ENCODE assay signal across 15 cellular contexts in genomic region chr1:228810385-228810784, GRCh38.
A peak's percentile ranks its signal among the peaks of the same experiment; 100 is the strongest.
DNase-seq lines count a peak whose midpoint lies in the region; ATAC-seq and TF ChIP-seq lines count a peak whose summit lies in the region.
"Had no signal": no experiment of that assay in that cellular context is flagged by ENCODE, and none has a peak within 500 bp of the region (broad histone marks: within the 10 kb centered on the region; RNA-seq: fewer than 3 reads in every experiment).

No MANE protein-coding gene starts in this region.

- H3K9me3 ChIP-seq in smooth muscle cell (replicated peaks; ENCODE audit: low read depth), result no peaks in the 10 kb centered on the region
- H3K9me3 ChIP-seq: BLaER1, left lung, tibial artery had no signal

- no peak overlapping the region for H3K4me3 ChIP-seq in smooth muscle cell
- H3K4me3 ChIP-seq: BLaER1, left lung, tibial artery had no signal

- H3K36me3 Mint-ChIP-seq in activated CD4-positive, alpha-beta T cell treated with anti-CD3 and anti-CD28 coated beads for 36 hours (ENCODE audit: low read depth), result no peaks in the 10 kb centered on the region
- no peaks in the 10 kb centered on the region for H3K36me3 Mint-ChIP-seq in T-cell

- peak overlapping the region; percentile 51 for H3K27ac Mint-ChIP-seq in activated CD4-positive, alpha-beta T cell treated with anti-CD3 and anti-CD28 coated beads for 36 hours
- peak overlapping the region; percentile 5 to 62 for H3K27ac Mint-ChIP-seq in T-cell
- H3K27ac Mint-ChIP-seq: HFFc6 had no signal

- no peak overlapping the region for H3K4me3 Mint-ChIP-seq in activated CD4-positive, alpha-beta T cell treated with anti-CD3 and anti-CD28 coated beads for 36 hours
- H3K4me3 Mint-ChIP-seq in T-cell, result peak overlapping the region in 1 of 3 donors; percentile 47
- H3K4me3 Mint-ChIP-seq: HFFc6 had no signal

- no peak for DNase-seq in activated CD4-positive, alpha-beta T cell treated with anti-CD3 and anti-CD28 coated beads for 36 hours
- no peak for DNase-seq in activated CD4-positive, alpha-beta T cell treated with anti-CD3 and anti-CD28 coated beads for 48 hours
- no peak for DNase-seq in T-cell
- no peak for DNase-seq in left colon
- DNase-seq in smooth muscle cell (lab: John Stamatoyannopoulos, UW; ENCODE audit: unreplicated experiment), result no peak
- DNase-seq in effector CD8-positive, alpha-beta T cell (lab: John Stamatoyannopoulos, UW), result no peak
- DNase-seq in iPS-NIHi7 (ENCODE audit: extremely low spot score), result no peak
- DNase-seq: foreskin melanocyte, HFFc6, left lung, NCI-H2171, PC-3, tibial artery had no signal

- intact Hi-C loops in activated CD4-positive, alpha-beta T cell treated with anti-CD3 and anti-CD28 coated beads for 36 hours (cut with DNase I, micrococcal nuclease), result no loop called here
- intact Hi-C loops in left colon (cut with DNase I, micrococcal nuclease), result no loop called here

- POLR2A ChIA-PET in activated CD4-positive, alpha-beta T cell treated with anti-CD3 and anti-CD28 coated beads for 36 hours (lab: Charles Lee), result no interaction called here
- POLR2A ChIA-PET in T-cell (lab: Charles Lee), result no interaction called here

- ATAC-seq in activated CD4-positive, alpha-beta T cell treated with anti-CD3 and anti-CD28 coated beads for 36 hours, result no peak
- ATAC-seq in T-cell (replicated peaks in 1 of 4) (no peak), left colon (peak; percentile 38), GM19455 (IDR thresholded peaks at IDR 0.05; ENCODE audit: unreplicated experiment) (no peak)

- no peaks in the 10 kb centered on the region for H4K20me1 ChIP-seq in smooth muscle cell (ENCODE audit: low read depth)
- H4K20me1 ChIP-seq: BLaER1 had no signal

- H3K9ac ChIP-seq in smooth muscle cell (ENCODE audit: low read depth), result no peak overlapping the region
- H3K9ac ChIP-seq: BLaER1 had no signal

- no peak for TF ChIP-seq CTCF in smooth muscle cell (IDR thresholded peaks at IDR 0.05; ENCODE audit: borderline replicate concordance, insufficient read depth, poor library complexity, severe bottlenecking)

- H3F3A ChIP-seq in smooth muscle cell (ENCODE audit: low read depth), result no peaks in the 10 kb centered on the region

- H3K27me3 Mint-ChIP-seq in activated CD4-positive, alpha-beta T cell treated with anti-CD3 and anti-CD28 coated beads for 36 hours, result no peaks in the 10 kb centered on the region
- no peaks in the 10 kb centered on the region for H3K27me3 Mint-ChIP-seq in T-cell

- H3K27me3 ChIP-seq in smooth muscle cell (ENCODE audit: low read depth), result no peaks in the 10 kb centered on the region
- H3K27me3 ChIP-seq: BLaER1, left lung, tibial artery had no signal

- no peak overlapping the region for H3K4me2 ChIP-seq in smooth muscle cell

- H3K4me1 ChIP-seq in smooth muscle cell (ENCODE audit: low read depth), result peaks cover 5% of the 10 kb centered on the region

- CTCF ChIA-PET in activated CD4-positive, alpha-beta T cell treated with anti-CD3 and anti-CD28 coated beads for 36 hours (lab: Charles Lee), result no interaction called here
- CTCF ChIA-PET in T-cell (lab: Charles Lee), result no interaction called here

- no peaks in the 10 kb centered on the region for H3K36me3 ChIP-seq in smooth muscle cell (ENCODE audit: low read depth)
- H3K36me3 ChIP-seq: BLaER1, left lung, tibial artery had no signal

- no peaks in the 10 kb centered on the region for H3K9me3 Mint-ChIP-seq in activated CD4-positive, alpha-beta T cell treated with anti-CD3 and anti-CD28 coated beads for 36 hours (ENCODE audit: low read depth)
- H3K9me3 Mint-ChIP-seq in T-cell, result no peaks in the 10 kb centered on the region

- H3K4me1 Mint-ChIP-seq in activated CD4-positive, alpha-beta T cell treated with anti-CD3 and anti-CD28 coated beads for 36 hours, result peaks cover 32% of the 10 kb centered on the region
- peaks cover 33 to 43% (median 41%) of the 10 kb centered on the region in 3 donors for H3K4me1 Mint-ChIP-seq in T-cell

- H3K27ac ChIP-seq in smooth muscle cell (ENCODE audit: low read depth), result peak overlapping the region; percentile 41
- H3K27ac ChIP-seq: BLaER1, tibial artery had no signal

- no peaks in the 10 kb centered on the region for H3K79me2 ChIP-seq in smooth muscle cell (ENCODE audit: low read depth)

- H2AFZ ChIP-seq in smooth muscle cell (ENCODE audit: low read depth), result no peak overlapping the region
